Comparison of ENCODE assay signal across 16 cellular contexts in genomic region chr9:124047106-124047716, GRCh38. TPM values are rescaled to one million over a fixed set of nuclear protein-coding genes. Genes with fewer than 3 reads are reported as not detected.
"Had no signal": no experiment of that assay in that cellular context is flagged by ENCODE, and none has a peak within 500 bp of the region (broad histone marks: within the 10 kb centered on the region; RNA-seq: fewer than 3 reads in every experiment).

No MANE protein-coding gene starts in this region.

- H3K9me3 Mint-ChIP-seq: activated B cell treated with CpG ODN at 0.5 μM for 24 hours; activated CD4-positive, alpha-beta T cell treated with anti-CD3 and anti-CD28 coated beads, Interleukin-2, amount 10 ng/mL, durations not matched to agents 7 days and 5 days; activated naive CD8-positive, alpha-beta T cell treated with anti-CD3 and anti-CD28 coated beads for 36 hours; activated T-cell treated with anti-CD3 and anti-CD28 coated beads, Interleukin-2, amount 50 U/mL, for 72 hours; dendritic cell treated with granulocyte-macrophage colony-stimulating factor and Interleukin-4, amounts not matched to agents 40 ng/mL and 50 ng/mL, for 4 days had no signal

- H3K36me3 Mint-ChIP-seq: activated naive CD8-positive, alpha-beta T cell treated with anti-CD3 and anti-CD28 coated beads for 36 hours had no signal

- H3K4me1 Mint-ChIP-seq: activated CD4-positive, alpha-beta T cell treated with anti-CD3 and anti-CD28 coated beads, Interleukin-2, amount 10 ng/mL, durations not matched to agents 7 days and 5 days; activated naive CD8-positive, alpha-beta T cell treated with anti-CD3 and anti-CD28 coated beads for 36 hours had no signal

- ATAC-seq: activated T-cell treated with anti-CD3 and anti-CD28 coated beads, Interleukin-2, amount 50 U/mL, for 72 hours had no signal

- H3K27ac Mint-ChIP-seq: activated B cell treated with CpG ODN at 0.5 μM for 24 hours; activated CD4-positive, alpha-beta T cell treated with anti-CD3 and anti-CD28 coated beads, Interleukin-2, amount 10 ng/mL, durations not matched to agents 7 days and 5 days; activated naive CD8-positive, alpha-beta T cell treated with anti-CD3 and anti-CD28 coated beads for 36 hours; activated T-cell treated with anti-CD3 and anti-CD28 coated beads, Interleukin-2, amount 50 U/mL, for 72 hours; dendritic cell treated with granulocyte-macrophage colony-stimulating factor and Interleukin-4, amounts not matched to agents 40 ng/mL and 50 ng/mL, for 4 days had no signal

- DNase-seq: activated B cell treated with CpG ODN at 0.5 μM for 24 hours; activated CD4-positive, alpha-beta T cell treated with anti-CD3 and anti-CD28 coated beads, Interleukin-2, amount 10 ng/mL, durations not matched to agents 7 days and 5 days; activated CD8-positive, alpha-beta memory T cell treated with anti-CD3 and anti-CD28 coated beads, Interleukin-2, amount 50 U/mL, for 48 hours; activated naive CD8-positive, alpha-beta T cell treated with anti-CD3 and anti-CD28 coated beads for 36 hours; activated T-cell treated with anti-CD3 and anti-CD28 coated beads, Interleukin-2, amount 50 U/mL, for 72 hours; anterior cingulate cortex; brain microvascular endothelial cell; islet precursor cell; mammary epithelial cell; stimulated activated CD4-positive, alpha-beta T cell treated with anti-CD3 and anti-CD28 coated beads, Interleukin-1b, Interleukin-23, amount 100 ng/mL, for 48 hours; stomach; testis; upper lobe of left lung had no signal

- H3K4me3 Mint-ChIP-seq: activated B cell treated with CpG ODN at 0.5 μM for 24 hours; activated CD4-positive, alpha-beta T cell treated with anti-CD3 and anti-CD28 coated beads, Interleukin-2, amount 10 ng/mL, durations not matched to agents 7 days and 5 days; activated naive CD8-positive, alpha-beta T cell treated with anti-CD3 and anti-CD28 coated beads for 36 hours; activated T-cell treated with anti-CD3 and anti-CD28 coated beads, Interleukin-2, amount 50 U/mL, for 72 hours; dendritic cell treated with granulocyte-macrophage colony-stimulating factor and Interleukin-4, amounts not matched to agents 40 ng/mL and 50 ng/mL, for 4 days had no signal

RNA-seq across cellular contexts. Expression of gene LHX2, which starts 35.6 kb away (rescaled TPM):
- total RNA-seq: activated B cell treated with CpG ODN at 0.5 μM for 24 hours; activated CD4-positive, alpha-beta T cell treated with anti-CD3 and anti-CD28 coated beads, Interleukin-2, amount 10 ng/mL, durations not matched to agents 7 days and 5 days; activated naive CD8-positive, alpha-beta T cell treated with anti-CD3 and anti-CD28 coated beads for 36 hours; activated T-cell treated with anti-CD3 and anti-CD28 coated beads, Interleukin-2, amount 50 U/mL, for 72 hours; epithelial cell of proximal tubule; mammary epithelial cell; renal cortical epithelial cell; upper lobe of left lung had no signal
